Comparison of ENCODE assay signal across 1 cellular context in genomic region chr17:42286411-42287295, GRCh38.
TF ChIP-seq lines count a peak whose summit lies in the region.

No MANE protein-coding gene starts in this region.

TF ChIP-seq in K562, 482 proteins besides CTCF, POLR2A, EP300 and RAD21 (continued from another document):
- TF ChIP-seq, protein P1, sequence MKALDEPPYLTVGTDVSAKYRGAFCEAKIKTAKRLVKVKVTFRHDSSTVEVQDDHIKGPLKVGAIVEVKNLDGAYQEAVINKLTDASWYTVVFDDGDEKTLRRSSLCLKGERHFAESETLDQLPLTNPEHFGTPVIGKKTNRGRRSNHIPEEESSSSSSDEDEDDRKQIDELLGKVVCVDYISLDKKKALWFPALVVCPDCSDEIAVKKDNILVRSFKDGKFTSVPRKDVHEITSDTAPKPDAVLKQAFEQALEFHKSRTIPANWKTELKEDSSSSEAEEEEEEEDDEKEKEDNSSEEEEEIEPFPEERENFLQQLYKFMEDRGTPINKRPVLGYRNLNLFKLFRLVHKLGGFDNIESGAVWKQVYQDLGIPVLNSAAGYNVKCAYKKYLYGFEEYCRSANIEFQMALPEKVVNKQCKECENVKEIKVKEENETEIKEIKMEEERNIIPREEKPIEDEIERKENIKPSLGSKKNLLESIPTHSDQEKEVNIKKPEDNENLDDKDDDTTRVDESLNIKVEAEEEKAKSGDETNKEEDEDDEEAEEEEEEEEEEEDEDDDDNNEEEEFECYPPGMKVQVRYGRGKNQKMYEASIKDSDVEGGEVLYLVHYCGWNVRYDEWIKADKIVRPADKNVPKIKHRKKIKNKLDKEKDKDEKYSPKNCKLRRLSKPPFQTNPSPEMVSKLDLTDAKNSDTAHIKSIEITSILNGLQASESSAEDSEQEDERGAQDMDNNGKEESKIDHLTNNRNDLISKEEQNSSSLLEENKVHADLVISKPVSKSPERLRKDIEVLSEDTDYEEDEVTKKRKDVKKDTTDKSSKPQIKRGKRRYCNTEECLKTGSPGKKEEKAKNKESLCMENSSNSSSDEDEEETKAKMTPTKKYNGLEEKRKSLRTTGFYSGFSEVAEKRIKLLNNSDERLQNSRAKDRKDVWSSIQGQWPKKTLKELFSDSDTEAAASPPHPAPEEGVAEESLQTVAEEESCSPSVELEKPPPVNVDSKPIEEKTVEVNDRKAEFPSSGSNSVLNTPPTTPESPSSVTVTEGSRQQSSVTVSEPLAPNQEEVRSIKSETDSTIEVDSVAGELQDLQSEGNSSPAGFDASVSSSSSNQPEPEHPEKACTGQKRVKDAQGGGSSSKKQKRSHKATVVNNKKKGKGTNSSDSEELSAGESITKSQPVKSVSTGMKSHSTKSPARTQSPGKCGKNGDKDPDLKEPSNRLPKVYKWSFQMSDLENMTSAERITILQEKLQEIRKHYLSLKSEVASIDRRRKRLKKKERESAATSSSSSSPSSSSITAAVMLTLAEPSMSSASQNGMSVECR (CRISPR knock-in tag; IDR thresholded peaks at IDR 0.05) = no peak
- TF ChIP-seq, protein P2, sequence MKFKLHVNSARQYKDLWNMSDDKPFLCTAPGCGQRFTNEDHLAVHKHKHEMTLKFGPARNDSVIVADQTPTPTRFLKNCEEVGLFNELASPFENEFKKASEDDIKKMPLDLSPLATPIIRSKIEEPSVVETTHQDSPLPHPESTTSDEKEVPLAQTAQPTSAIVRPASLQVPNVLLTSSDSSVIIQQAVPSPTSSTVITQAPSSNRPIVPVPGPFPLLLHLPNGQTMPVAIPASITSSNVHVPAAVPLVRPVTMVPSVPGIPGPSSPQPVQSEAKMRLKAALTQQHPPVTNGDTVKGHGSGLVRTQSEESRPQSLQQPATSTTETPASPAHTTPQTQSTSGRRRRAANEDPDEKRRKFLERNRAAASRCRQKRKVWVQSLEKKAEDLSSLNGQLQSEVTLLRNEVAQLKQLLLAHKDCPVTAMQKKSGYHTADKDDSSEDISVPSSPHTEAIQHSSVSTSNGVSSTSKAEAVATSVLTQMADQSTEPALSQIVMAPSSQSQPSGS (CRISPR knock-in tag; IDR thresholded peaks at IDR 0.05) = no peak
- no peak for TF ChIP-seq ZNF586 (CRISPR knock-in tag; conservative IDR thresholded peaks at IDR 0.05)
- TF ChIP-seq HMGN3 (IDR thresholded peaks at IDR 0.05; ENCODE audit: borderline replicate concordance, extremely low read depth, insufficient read length, low read depth, low read length) = no peak
- TF ChIP-seq NKRF (IDR thresholded peaks at IDR 0.05; ENCODE audit: borderline replicate concordance) = 0 out of 2 replicates have a peak, but pooled peaks have one; percentile 26
- TF ChIP-seq ZFX (CRISPR knock-in tag; IDR thresholded peaks at IDR 0.05) = peak; percentile 6; the same call in 1 of the 2 replicates
- TF ChIP-seq RBFOX2 (IDR thresholded peaks at IDR 0.05; ENCODE audit: low read depth, low read length) = peak; percentile 60
- TF ChIP-seq, protein P3, sequence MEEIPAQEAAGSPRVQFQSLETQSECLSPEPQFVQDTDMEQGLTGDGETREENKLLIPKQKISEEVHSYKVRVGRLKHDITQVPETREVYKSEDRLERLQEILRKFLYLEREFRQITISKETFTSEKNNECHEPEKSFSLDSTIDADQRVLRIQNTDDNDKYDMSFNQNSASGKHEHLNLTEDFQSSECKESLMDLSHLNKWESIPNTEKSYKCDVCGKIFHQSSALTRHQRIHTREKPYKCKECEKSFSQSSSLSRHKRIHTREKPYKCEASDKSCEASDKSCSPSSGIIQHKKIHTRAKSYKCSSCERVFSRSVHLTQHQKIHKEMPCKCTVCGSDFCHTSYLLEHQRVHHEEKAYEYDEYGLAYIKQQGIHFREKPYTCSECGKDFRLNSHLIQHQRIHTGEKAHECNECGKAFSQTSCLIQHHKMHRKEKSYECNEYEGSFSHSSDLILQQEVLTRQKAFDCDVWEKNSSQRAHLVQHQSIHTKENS (CRISPR knock-in tag; IDR thresholded peaks at IDR 0.05) = no peak
- TF ChIP-seq LEF1 (IDR thresholded peaks at IDR 0.05) = no peak
- no peak for TF ChIP-seq ZNF584 (CRISPR knock-in tag; IDR thresholded peaks at IDR 0.05; ENCODE audit: low read depth)
- TF ChIP-seq PRDM10 (IDR thresholded peaks at IDR 0.05; ENCODE audit: partially characterized antibody) = no peak
- no peak for TF ChIP-seq NR2C2 (CRISPR knock-in tag; IDR thresholded peaks at IDR 0.05)
- TF ChIP-seq NR2C2 (tag; IDR thresholded peaks at IDR 0.05) = no peak
- no peak for TF ChIP-seq MYNN (IDR thresholded peaks at IDR 0.05)
- TF ChIP-seq MYNN (CRISPR knock-in tag; IDR thresholded peaks at IDR 0.05) = no peak
- TF ChIP-seq, protein P4, sequence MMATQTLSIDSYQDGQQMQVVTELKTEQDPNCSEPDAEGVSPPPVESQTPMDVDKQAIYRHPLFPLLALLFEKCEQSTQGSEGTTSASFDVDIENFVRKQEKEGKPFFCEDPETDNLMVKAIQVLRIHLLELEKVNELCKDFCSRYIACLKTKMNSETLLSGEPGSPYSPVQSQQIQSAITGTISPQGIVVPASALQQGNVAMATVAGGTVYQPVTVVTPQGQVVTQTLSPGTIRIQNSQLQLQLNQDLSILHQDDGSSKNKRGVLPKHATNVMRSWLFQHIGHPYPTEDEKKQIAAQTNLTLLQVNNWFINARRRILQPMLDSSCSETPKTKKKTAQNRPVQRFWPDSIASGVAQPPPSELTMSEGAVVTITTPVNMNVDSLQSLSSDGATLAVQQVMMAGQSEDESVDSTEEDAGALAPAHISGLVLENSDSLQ (IDR thresholded peaks at IDR 0.05) = no peak
- no peak for TF ChIP-seq GABPB2 (CRISPR knock-in tag; conservative IDR thresholded peaks at IDR 0.05)
- TF ChIP-seq KDM5B (IDR thresholded peaks at IDR 0.05; ENCODE audit: insufficient replicate concordance, low read depth, low read length) = peak; percentile 23
- no peak for TF ChIP-seq RNF219 (CRISPR knock-in tag; IDR thresholded peaks at IDR 0.05)
- peak; percentile 38; the same call in 1 of the 2 replicates for TF ChIP-seq SPI1 (IDR thresholded peaks at IDR 0.05; ENCODE audit: borderline replicate concordance, low read depth, low read length)
- TF ChIP-seq YY1 (IDR thresholded peaks at IDR 0.05; ENCODE audit: borderline replicate concordance in 1 of 3, control insufficient read depth in 1 of 3, extremely low read depth in 1 of 3, insufficient read depth in 3 of 3, insufficient read length in 1 of 3, insufficient replicate concordance in 2 of 3, low read depth in 1 of 3, low read length in 2 of 3) = no peak
- TF ChIP-seq ZBTB7A (IDR thresholded peaks at IDR 0.05; ENCODE audit: borderline replicate concordance, control insufficient read depth, low read depth, low read length) = 0 out of 2 replicates have a peak, but pooled peaks have one; percentile 42
- TF ChIP-seq PHF8 (IDR thresholded peaks at IDR 0.05; ENCODE audit: borderline replicate concordance, low read length) = no peak
- TF ChIP-seq POLR2G (IDR thresholded peaks at IDR 0.05; ENCODE audit: low read depth, low read length) = peak; percentile 53; the same call in 1 of the 2 replicates
- 0 out of 2 replicates have a peak, but pooled peaks have one; percentile 21 for TF ChIP-seq RB1 (IDR thresholded peaks at IDR 0.05; ENCODE audit: low read depth)
- TF ChIP-seq SAP30 (IDR thresholded peaks at IDR 0.05; ENCODE audit: borderline replicate concordance, insufficient read depth, low read depth, low read length, poor library complexity, severe bottlenecking) = no peak
- no peak for TF ChIP-seq TCF7L2 (IDR thresholded peaks at IDR 0.05; ENCODE audit: low read depth, low read length)
- TF ChIP-seq ZNF282 (CRISPR knock-in tag; IDR thresholded peaks at IDR 0.05) = no peak
- TF ChIP-seq, protein P5, sequence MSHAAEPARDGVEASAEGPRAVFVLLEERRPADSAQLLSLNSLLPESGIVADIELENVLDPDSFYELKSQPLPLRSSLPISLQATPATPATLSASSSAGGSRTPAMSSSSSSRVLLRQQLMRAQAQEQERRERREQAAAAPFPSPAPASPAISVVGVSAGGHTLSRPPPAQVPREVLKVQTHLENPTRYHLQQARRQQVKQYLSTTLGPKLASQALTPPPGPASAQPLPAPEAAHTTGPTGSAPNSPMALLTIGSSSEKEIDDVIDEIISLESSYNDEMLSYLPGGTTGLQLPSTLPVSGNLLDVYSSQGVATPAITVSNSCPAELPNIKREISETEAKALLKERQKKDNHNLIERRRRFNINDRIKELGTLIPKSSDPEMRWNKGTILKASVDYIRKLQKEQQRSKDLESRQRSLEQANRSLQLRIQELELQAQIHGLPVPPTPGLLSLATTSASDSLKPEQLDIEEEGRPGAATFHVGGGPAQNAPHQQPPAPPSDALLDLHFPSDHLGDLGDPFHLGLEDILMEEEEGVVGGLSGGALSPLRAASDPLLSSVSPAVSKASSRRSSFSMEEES (CRISPR knock-in tag; IDR thresholded peaks at IDR 0.05) = no peak
- TF ChIP-seq MED1 (CRISPR knock-in tag; IDR thresholded peaks at IDR 0.05; ENCODE audit: borderline replicate concordance) = no peak
- 0 out of 4 replicates have a peak, but pooled peaks of 1 of the 2 experiments have one; percentile 37 for TF ChIP-seq MAZ (CRISPR knock-in tag; conservative IDR thresholded peaks at IDR 0.05 in 1 of 2, IDR thresholded peaks at IDR 0.05 in 1 of 2)
- TF ChIP-seq ZNF57 (CRISPR knock-in tag; IDR thresholded peaks at IDR 0.05) = no peak
- TF ChIP-seq ARNT (IDR thresholded peaks at IDR 0.05) = no peak
- no peak for TF ChIP-seq CEBPB (tag; IDR thresholded peaks at IDR 0.05)
- TF ChIP-seq TOE1 (IDR thresholded peaks at IDR 0.05; ENCODE audit: borderline replicate concordance) = no peak
- TF ChIP-seq TOE1 (CRISPR knock-in tag; IDR thresholded peaks at IDR 0.05; ENCODE audit: borderline replicate concordance, low read depth) = no peak
TF ChIP-seq in K562: peak in this region for 14.
